16 cellular contexts compared by ENCODE assay signal in the genomic region with DNA sequence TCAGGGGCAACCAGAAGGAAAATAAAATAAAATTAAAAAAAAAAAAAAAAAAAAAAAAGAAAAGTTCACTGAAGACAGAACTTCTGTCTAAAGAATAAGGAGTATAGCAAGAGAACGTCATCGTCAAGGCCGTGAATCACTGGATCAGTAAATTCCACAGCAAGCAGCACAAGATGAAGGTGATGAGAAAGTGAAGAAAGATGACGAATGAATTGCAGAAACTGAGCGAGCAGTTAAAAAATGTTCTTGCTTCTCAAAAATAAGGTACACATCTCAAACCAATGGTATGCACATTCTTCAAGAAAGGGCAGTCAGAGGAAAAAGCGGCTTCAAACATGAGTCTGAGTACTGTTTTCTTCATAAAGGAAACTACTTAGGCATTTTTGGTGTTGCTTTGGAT.
"Had no signal": no experiment of that assay in that cellular context is flagged by ENCODE, and none has a peak within 500 bp of the region (broad histone marks: within the 10 kb centered on the region; RNA-seq: fewer than 3 reads in every experiment).

No MANE protein-coding gene starts in this region.

- DNase-seq: activated CD4-positive, alpha-beta T cell treated with anti-CD3 and anti-CD28 coated beads for 4 hours; activated CD8-positive, alpha-beta memory T cell treated with anti-CD3 and anti-CD28 coated beads, Interleukin-2, amount 50 U/mL, for 4 hours; activated CD8-positive, alpha-beta T cell treated with anti-CD3 and anti-CD28 coated beads for 36 hours; activated gamma-delta T cell treated with Interleukin-2 at 50 U/mL for 16 hours; activated naive CD8-positive, alpha-beta T cell treated with anti-CD3 and anti-CD28 coated beads, Interleukin-2, amount 10 ng/mL, durations not matched to agents 7 days and 5 days; activated T-cell treated with anti-CD3 and anti-CD28 coated beads, Interleukin-2, amount 50 U/mL, for 72 hours; dermis blood vessel endothelial cell; hypothalamus; ovary; stimulated activated CD4-positive, alpha-beta T cell treated with anti-CD3 and anti-CD28 coated beads, Interleukin-15, amount 100 ng/mL, for 24 hours; stimulated activated CD4-positive, alpha-beta T cell treated with anti-CD3 and anti-CD28 coated beads, Interleukin-4, amount 100 ng/mL, for 24 hours; stomach; T-helper 1 cell; WERI-Rb-1 had no signal

- H3K9me3 ChIP-seq: ovary, stomach, thoracic aorta had no signal

- H3K4me3 ChIP-seq: ovary, stomach, thoracic aorta had no signal

- H3K27ac ChIP-seq: ovary, stomach, thoracic aorta, WERI-Rb-1 had no signal

- H3K27me3 ChIP-seq: ovary, stomach had no signal

- ATAC-seq: activated CD8-positive, alpha-beta T cell treated with anti-CD3 and anti-CD28 coated beads for 36 hours; activated T-cell treated with anti-CD3 and anti-CD28 coated beads, Interleukin-2, amount 50 U/mL, for 72 hours; esophagus mucosa had no signal

- H3K36me3 ChIP-seq: ovary, thoracic aorta, WERI-Rb-1 had no signal
